ENCODE assay signal across 1 cellular context in genomic region chr2:240868286-240869108, GRCh38.
TF ChIP-seq lines count a peak whose summit lies in the region.

TSS of gene AGXT (plus strand) at chr2:240868824. CDS start at chr2:240868866, 42 bp downstream.

TF ChIP-seq in HepG2, 621 proteins besides CTCF, POLR2A, EP300 and RAD21 (continued from another document and continues in another):
- TF ChIP-seq, protein P1, sequence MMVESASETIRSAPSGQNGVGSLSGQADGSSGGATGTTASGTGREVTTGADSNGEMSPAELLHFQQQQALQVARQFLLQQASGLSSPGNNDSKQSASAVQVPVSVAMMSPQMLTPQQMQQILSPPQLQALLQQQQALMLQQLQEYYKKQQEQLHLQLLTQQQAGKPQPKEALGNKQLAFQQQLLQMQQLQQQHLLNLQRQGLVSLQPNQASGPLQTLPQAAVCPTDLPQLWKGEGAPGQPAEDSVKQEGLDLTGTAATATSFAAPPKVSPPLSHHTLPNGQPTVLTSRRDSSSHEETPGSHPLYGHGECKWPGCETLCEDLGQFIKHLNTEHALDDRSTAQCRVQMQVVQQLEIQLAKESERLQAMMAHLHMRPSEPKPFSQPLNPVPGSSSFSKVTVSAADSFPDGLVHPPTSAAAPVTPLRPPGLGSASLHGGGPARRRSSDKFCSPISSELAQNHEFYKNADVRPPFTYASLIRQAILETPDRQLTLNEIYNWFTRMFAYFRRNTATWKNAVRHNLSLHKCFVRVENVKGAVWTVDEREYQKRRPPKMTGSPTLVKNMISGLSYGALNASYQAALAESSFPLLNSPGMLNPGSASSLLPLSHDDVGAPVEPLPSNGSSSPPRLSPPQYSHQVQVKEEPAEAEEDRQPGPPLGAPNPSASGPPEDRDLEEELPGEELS (CRISPR knock-in tag; IDR thresholded peaks at IDR 0.05): peak; percentile 68
- no peak for TF ChIP-seq AGO2 (optimal IDR thresholded peaks at IDR 0.05; ENCODE audit: low read depth, low read length)
- peak; percentile 74; the same call in 1 of the 2 replicates for TF ChIP-seq HOXD1 (CRISPR knock-in tag; IDR thresholded peaks at IDR 0.05)
- peak; percentile 33; the same call in 1 of the 2 replicates for TF ChIP-seq ZHX2 (IDR thresholded peaks at IDR 0.05; ENCODE audit: low read depth)
- TF ChIP-seq ZHX2 (CRISPR knock-in tag; IDR thresholded peaks at IDR 0.05; ENCODE audit: borderline replicate concordance): no peak
- TF ChIP-seq MED1 (CRISPR knock-in tag; IDR thresholded peaks at IDR 0.05): peak; percentile 96
- no peak for TF ChIP-seq DPF2 (CRISPR knock-in tag; IDR thresholded peaks at IDR 0.05; ENCODE audit: borderline replicate concordance, low read depth)
- TF ChIP-seq ZIK1 (CRISPR knock-in tag; IDR thresholded peaks at IDR 0.05; ENCODE audit: borderline replicate concordance, low read depth): peak; percentile 91; the same call in 1 of the 2 replicates
- peak; percentile 76; the same call in 1 of the 2 replicates for TF ChIP-seq ZNF614 (CRISPR knock-in tag; IDR thresholded peaks at IDR 0.05; ENCODE audit: borderline replicate concordance)
- TF ChIP-seq, protein P2, sequence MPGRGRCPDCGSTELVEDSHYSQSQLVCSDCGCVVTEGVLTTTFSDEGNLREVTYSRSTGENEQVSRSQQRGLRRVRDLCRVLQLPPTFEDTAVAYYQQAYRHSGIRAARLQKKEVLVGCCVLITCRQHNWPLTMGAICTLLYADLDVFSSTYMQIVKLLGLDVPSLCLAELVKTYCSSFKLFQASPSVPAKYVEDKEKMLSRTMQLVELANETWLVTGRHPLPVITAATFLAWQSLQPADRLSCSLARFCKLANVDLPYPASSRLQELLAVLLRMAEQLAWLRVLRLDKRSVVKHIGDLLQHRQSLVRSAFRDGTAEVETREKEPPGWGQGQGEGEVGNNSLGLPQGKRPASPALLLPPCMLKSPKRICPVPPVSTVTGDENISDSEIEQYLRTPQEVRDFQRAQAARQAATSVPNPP (CRISPR knock-in tag; IDR thresholded peaks at IDR 0.05): peak; percentile 83; the same call in 1 of the 2 replicates
- peak; percentile 89 for TF ChIP-seq ARNT2 (CRISPR knock-in tag; IDR thresholded peaks at IDR 0.05; ENCODE audit: low read depth)
- TF ChIP-seq TARDBP (CRISPR knock-in tag; IDR thresholded peaks at IDR 0.05): peak; percentile 96
- TF ChIP-seq ZNF563 (CRISPR knock-in tag; IDR thresholded peaks at IDR 0.05): peak; percentile 75; the same call in 1 of the 2 replicates
- TF ChIP-seq ZNF260 (CRISPR knock-in tag; IDR thresholded peaks at IDR 0.05; ENCODE audit: borderline replicate concordance, low read depth): no peak
- TF ChIP-seq IRF2 (CRISPR knock-in tag; IDR thresholded peaks at IDR 0.05): peak; percentile 72
- peak; percentile 94 for TF ChIP-seq ZNF740 (CRISPR knock-in tag; IDR thresholded peaks at IDR 0.05)
- TF ChIP-seq ZNF24 (IDR thresholded peaks at IDR 0.05): no peak
- TF ChIP-seq, protein P3, sequence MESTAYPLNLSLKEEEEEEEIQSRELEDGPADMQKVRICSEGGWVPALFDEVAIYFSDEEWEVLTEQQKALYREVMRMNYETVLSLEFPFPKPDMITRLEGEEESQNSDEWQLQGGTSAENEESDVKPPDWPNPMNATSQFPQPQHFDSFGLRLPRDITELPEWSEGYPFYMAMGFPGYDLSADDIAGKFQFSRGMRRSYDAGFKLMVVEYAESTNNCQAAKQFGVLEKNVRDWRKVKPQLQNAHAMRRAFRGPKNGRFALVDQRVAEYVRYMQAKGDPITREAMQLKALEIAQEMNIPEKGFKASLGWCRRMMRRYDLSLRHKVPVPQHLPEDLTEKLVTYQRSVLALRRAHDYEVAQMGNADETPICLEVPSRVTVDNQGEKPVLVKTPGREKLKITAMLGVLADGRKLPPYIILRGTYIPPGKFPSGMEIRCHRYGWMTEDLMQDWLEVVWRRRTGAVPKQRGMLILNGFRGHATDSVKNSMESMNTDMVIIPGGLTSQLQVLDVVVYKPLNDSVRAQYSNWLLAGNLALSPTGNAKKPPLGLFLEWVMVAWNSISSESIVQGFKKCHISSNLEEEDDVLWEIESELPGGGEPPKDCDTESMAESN (CRISPR knock-in tag; conservative IDR thresholded peaks at IDR 0.05): peak; percentile 89
- no peak for TF ChIP-seq KLF9 (CRISPR knock-in tag; IDR thresholded peaks at IDR 0.05; ENCODE audit: low read depth)
- TF ChIP-seq ZNF772 (CRISPR knock-in tag; IDR thresholded peaks at IDR 0.05): peak; percentile 84; the same call in 1 of the 2 replicates
- TF ChIP-seq ETV5 (CRISPR knock-in tag; IDR thresholded peaks at IDR 0.05; ENCODE audit: borderline replicate concordance): peak; percentile 50; the same call in 1 of the 2 replicates
- TF ChIP-seq, protein P4, sequence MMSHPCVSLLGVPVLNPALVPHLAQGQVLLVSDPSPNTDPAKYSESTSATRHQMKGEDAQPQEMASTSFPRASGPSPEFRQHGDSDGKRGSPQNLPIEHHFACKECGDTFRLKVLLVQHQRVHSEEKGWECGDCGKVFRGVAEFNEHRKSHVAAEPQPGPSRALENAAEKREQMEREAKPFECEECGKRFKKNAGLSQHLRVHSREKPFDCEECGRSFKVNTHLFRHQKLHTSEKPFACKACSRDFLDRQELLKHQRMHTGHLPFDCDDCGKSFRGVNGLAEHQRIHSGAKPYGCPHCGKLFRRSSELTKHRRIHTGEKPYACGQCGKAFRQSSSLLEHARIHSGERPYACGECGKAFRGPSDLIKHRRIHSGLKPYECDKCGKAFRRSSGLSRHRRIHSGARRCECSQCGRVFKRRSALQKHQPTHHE (CRISPR knock-in tag; IDR thresholded peaks at IDR 0.05; ENCODE audit: borderline replicate concordance): no peak
- no peak for TF ChIP-seq ZNF468 (CRISPR knock-in tag; IDR thresholded peaks at IDR 0.05)
- peak; percentile 73; the same call in 1 of the 2 replicates for TF ChIP-seq SP4 (CRISPR knock-in tag; IDR thresholded peaks at IDR 0.05)
- TF ChIP-seq ZNF17 (CRISPR knock-in tag; IDR thresholded peaks at IDR 0.05): peak; percentile 90; the same call in 1 of the 2 replicates
- TF ChIP-seq TOPORS (CRISPR knock-in tag; IDR thresholded peaks at IDR 0.05): peak; percentile 66; the same call in 1 of the 2 replicates
- peak; percentile 98 for TF ChIP-seq ZNF607 (CRISPR knock-in tag; IDR thresholded peaks at IDR 0.05; ENCODE audit: borderline replicate concordance)
- TF ChIP-seq, protein P5, sequence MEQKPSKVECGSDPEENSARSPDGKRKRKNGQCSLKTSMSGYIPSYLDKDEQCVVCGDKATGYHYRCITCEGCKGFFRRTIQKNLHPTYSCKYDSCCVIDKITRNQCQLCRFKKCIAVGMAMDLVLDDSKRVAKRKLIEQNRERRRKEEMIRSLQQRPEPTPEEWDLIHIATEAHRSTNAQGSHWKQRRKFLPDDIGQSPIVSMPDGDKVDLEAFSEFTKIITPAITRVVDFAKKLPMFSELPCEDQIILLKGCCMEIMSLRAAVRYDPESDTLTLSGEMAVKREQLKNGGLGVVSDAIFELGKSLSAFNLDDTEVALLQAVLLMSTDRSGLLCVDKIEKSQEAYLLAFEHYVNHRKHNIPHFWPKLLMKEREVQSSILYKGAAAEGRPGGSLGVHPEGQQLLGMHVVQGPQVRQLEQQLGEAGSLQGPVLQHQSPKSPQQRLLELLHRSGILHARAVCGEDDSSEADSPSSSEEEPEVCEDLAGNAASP (CRISPR knock-in tag; IDR thresholded peaks at IDR 0.05; ENCODE audit: borderline replicate concordance): peak; percentile 76; the same call in 1 of the 2 replicates
- TF ChIP-seq ZNF296 (CRISPR knock-in tag; conservative IDR thresholded peaks at IDR 0.05): no peak
- TF ChIP-seq MIER2 (CRISPR knock-in tag; IDR thresholded peaks at IDR 0.05): 0 out of 2 replicates have a peak, but pooled peaks have one; percentile 45
- TF ChIP-seq NFYB (CRISPR knock-in tag; IDR thresholded peaks at IDR 0.05): no peak
- no peak; the same call in 1 of the 2 replicates for TF ChIP-seq KDM1A (CRISPR knock-in tag; IDR thresholded peaks at IDR 0.05)
- no peak for TF ChIP-seq FOSL1 (CRISPR knock-in tag; IDR thresholded peaks at IDR 0.05; ENCODE audit: borderline replicate concordance)
- TF ChIP-seq, protein P6, sequence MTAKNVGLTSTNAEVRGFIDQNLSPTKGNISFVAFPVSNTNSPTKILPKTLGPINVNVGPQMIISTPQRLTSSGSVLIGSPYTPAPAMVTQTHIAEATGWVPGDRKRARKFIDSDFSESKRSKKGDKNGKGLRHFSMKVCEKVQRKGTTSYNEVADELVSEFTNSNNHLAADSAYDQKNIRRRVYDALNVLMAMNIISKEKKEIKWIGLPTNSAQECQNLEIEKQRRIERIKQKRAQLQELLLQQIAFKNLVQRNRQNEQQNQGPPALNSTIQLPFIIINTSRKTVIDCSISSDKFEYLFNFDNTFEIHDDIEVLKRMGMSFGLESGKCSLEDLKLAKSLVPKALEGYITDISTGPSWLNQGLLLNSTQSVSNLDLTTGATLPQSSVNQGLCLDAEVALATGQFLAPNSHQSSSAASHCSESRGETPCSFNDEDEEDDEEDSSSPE (CRISPR knock-in tag; IDR thresholded peaks at IDR 0.05): peak; percentile 54; the same call in 1 of the 2 replicates
- TF ChIP-seq SNAPC2 (CRISPR knock-in tag; IDR thresholded peaks at IDR 0.05): peak; percentile 85; the same call in 1 of the 2 replicates
- TF ChIP-seq ZNF282 (IDR thresholded peaks at IDR 0.05; ENCODE audit: partially characterized antibody): no peak
- no peak; the same call in none of the 2 replicates for TF ChIP-seq BRD4 (CRISPR knock-in tag; IDR thresholded peaks at IDR 0.05)
- TF ChIP-seq ARID5B (CRISPR knock-in tag; IDR thresholded peaks at IDR 0.05): peak; percentile 84
- no peak for TF ChIP-seq ZNF674 (CRISPR knock-in tag; IDR thresholded peaks at IDR 0.05; ENCODE audit: low read depth)
- no peak for TF ChIP-seq SRF (IDR thresholded peaks at IDR 0.05; ENCODE audit: low read depth, low read length)
- TF ChIP-seq NR2F1 (CRISPR knock-in tag; IDR thresholded peaks at IDR 0.05): peak; percentile 65 to 75; a peak in 3 of 4 replicates
- TF ChIP-seq REXO4 (CRISPR knock-in tag; IDR thresholded peaks at IDR 0.05; ENCODE audit: borderline replicate concordance): no peak
- peak; percentile 40; the same call in 1 of the 2 replicates for TF ChIP-seq ELF1 (CRISPR knock-in tag; IDR thresholded peaks at IDR 0.05)
- TF ChIP-seq RCOR2 (CRISPR knock-in tag; IDR thresholded peaks at IDR 0.05): peak; percentile 49; the same call in 1 of the 2 replicates
